Comparison of ENCODE assay signal across 22 cellular contexts in the genomic region with DNA sequence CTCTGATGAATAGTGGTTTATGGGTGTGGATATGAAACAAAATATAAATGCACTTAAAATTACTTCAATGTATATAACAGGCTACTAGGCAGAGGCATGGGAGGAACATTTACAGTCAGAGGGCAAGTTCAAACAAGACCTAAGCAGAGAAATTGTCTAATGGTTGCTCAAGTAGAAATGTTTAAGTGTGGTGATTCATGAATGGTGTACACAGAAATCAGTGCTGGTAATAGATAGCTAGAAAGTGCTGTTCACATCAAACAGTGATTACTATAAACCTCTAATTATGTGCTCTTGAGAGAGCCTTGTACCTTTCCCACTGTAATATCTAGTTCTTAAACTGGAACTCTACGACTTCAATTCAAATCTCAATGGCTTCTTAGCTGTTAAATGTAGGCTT.
A peak's percentile ranks its signal among the peaks of the same experiment; 100 is the strongest.
DNase-seq lines count a peak whose midpoint lies in the region; ATAC-seq and TF ChIP-seq lines count a peak whose summit lies in the region.
"Had no signal": no experiment of that assay in that cellular context is flagged by ENCODE, and none has a peak within 500 bp of the region (broad histone marks: within the 10 kb centered on the region; RNA-seq: fewer than 3 reads in every experiment).

No MANE protein-coding gene starts in this region.

- no peak overlapping the region for H3K4me3 ChIP-seq in left lung
- H3K4me3 ChIP-seq: GM12878, lung, prostate gland had no signal

- peaks cover 0 to 2% of the 10 kb centered on the region in 2 donors for H3K27me3 ChIP-seq in left lung

- H3K4me1 ChIP-seq in left lung, result no peaks in the 10 kb centered on the region
- H3K4me1 ChIP-seq: prostate gland had no signal

- H3K36me3 ChIP-seq in left lung, result no peaks in the 10 kb centered on the region
- H3K36me3 ChIP-seq: prostate gland had no signal

- H3K9me3 ChIP-seq in left lung, result no peaks in the 10 kb centered on the region
- H3K9me3 ChIP-seq: prostate gland had no signal

- TF ChIP-seq CTCF in left lung (IDR thresholded peaks at IDR 0.05), result no peak

- DNase-seq in DMS79 (lab: John Stamatoyannopoulos, UW) (peak; percentile 88), NCI-H146 (lab: John Stamatoyannopoulos, UW) (peak; percentile 13), NCI-H748 (lab: John Stamatoyannopoulos, UW; ENCODE audit: unreplicated experiment) (peak; percentile 87), left lung (no peak), COLO829 (ENCODE audit: low spot score) (no peak)
- DNase-seq: activated CD4-positive, alpha-beta T cell treated with anti-CD3 and anti-CD28 coated beads, Interleukin-2, amount 50 U/mL, for 1 hour; activated naive CD4-positive, alpha-beta T cell treated with Interleukin-2 at 50 U/mL for 16 hours; aorta; CD8-positive, alpha-beta T cell; cerebellar nuclear complex; effector memory CD8-positive, alpha-beta T cell; head of caudate nucleus; Karpas-422; naive thymus-derived CD4-positive, alpha-beta T cell; NCI-H1092 treated with DMSO at 0.1 percent for 48 hours; NK-92 treated with Interleukin-12 subunit alpha and Interleukin-12 subunit beta, amount 100 ng/mL, for 24 hours; stimulated activated CD4-positive, alpha-beta T cell treated with anti-CD3 and anti-CD28 coated beads, Interleukin-4, amount 100 ng/mL, for 4 hours had no signal

- peak; percentile 64 for ATAC-seq in left lung
- no peak for ATAC-seq in GM19324 (IDR thresholded peaks at IDR 0.05; ENCODE audit: low FRiP score, unreplicated experiment)
- no peak for ATAC-seq in GM18517 (IDR thresholded peaks at IDR 0.05; ENCODE audit: unreplicated experiment)
- ATAC-seq: CD8-positive, alpha-beta T cell; effector memory CD8-positive, alpha-beta T cell; GM12878; naive thymus-derived CD4-positive, alpha-beta T cell had no signal

- H3K27ac ChIP-seq in left lung, result no peak overlapping the region
- H3K27ac ChIP-seq: prostate gland had no signal

- intact Hi-C loops in left lung (cut with DNase I), result no loop called here

Comparison
In these comparisons a context has a peak if more than half of its experiments do, and no peak if none do; other contexts are left out.
1. DNase-seq: peak in DMS79 (single experiment), NCI-H146 (single experiment) and NCI-H748 (single experiment); none in left lung (0 of 2) and COLO829 (single experiment).